In the genomic region with DNA sequence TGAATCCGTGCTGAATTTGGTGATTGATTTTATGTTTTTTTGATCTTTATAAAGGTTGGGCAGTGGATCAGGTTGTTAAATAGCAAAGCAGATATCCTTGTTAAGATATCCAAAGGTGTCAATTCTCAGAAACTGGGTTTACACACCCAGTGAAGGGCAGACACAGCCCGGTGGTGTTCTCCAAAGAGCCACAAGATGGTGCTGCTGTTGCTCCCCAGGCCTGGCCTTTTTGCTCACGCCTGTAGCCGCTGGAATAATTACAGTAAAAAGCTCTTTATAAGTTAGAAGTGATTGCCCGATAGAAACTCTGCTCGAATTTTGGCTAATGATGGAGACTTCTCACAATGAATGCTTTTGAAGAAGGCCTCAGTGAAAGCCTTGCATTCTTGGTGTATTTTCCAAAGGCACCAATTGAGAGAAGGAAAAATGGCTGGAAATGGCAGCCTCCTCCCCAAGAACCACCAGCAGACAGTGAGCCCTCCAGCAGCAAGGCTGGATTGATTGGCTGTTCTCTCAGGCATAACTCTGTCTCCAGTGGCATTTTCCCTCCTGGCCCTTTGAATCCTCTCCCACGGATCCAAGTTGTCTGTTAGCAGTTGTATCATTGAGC, we compare ENCODE assay signal across 9 cellular contexts.
DNase-seq lines count a peak whose midpoint lies in the region; ATAC-seq, FAIRE-seq and TF ChIP-seq lines count a peak whose summit lies in the region.
"Had no signal": no experiment of that assay in that cellular context is flagged by ENCODE, and none has a peak within 500 bp of the region (broad histone marks: within the 10 kb centered on the region; RNA-seq: fewer than 3 reads in every experiment).

No MANE protein-coding gene starts in this region.

- CTCF ChIA-PET in K562 (lab: Yijun Ruan, JAX; ENCODE audit: low intra/inter-chr PET ratio) = no interaction called here

- peak; percentile 81 for FAIRE-seq in K562 (lab: Jason Lieb, UNC)
- FAIRE-seq: colon had no signal

- no peaks in the 10 kb centered on the region for H3K4me1 ChIP-seq in Karpas-422 (ENCODE audit: low read length)
- H3K4me1 ChIP-seq in K562 (replicated peaks in 1 of 2; ENCODE audit: control insufficient read depth in 2 of 2, insufficient read depth in 2 of 2, low read length in 2 of 2) = no peaks in the 10 kb centered on the region; a peak in 1 of 5 replicates

- H3K4me2 ChIP-seq in Karpas-422 (ENCODE audit: low read depth, low read length, poor library complexity, severe bottlenecking) (no peak overlapping the region), K562 (ENCODE audit: insufficient read depth, low read length) (no peak overlapping the region)

- H3K79me2 ChIP-seq in Karpas-422 (ENCODE audit: low read length) = no peaks in the 10 kb centered on the region
- H3K79me2 ChIP-seq in K562 (ENCODE audit: control insufficient read depth, insufficient read depth, low read length) = no peaks in the 10 kb centered on the region

- no peak for TF ChIP-seq POLR2A in K562 (conservative IDR thresholded peaks at IDR 0.05)

- TF ChIP-seq CTCF in K562 (IDR thresholded peaks at IDR 0.05 in 2 of 3, conservative IDR thresholded peaks at IDR 0.05 in 1 of 3; ENCODE audit: insufficient read depth in 2 of 3, low read depth in 1 of 3, low read length in 3 of 3) = peak; percentile 85 to 94 (median 93)

- no peaks in the 10 kb centered on the region for H3K9me2 ChIP-seq in Karpas-422 (replicated peaks; ENCODE audit: insufficient read depth, low read length)

- peak; percentile 80 to 85 for TF ChIP-seq RAD21 in K562 (CRISPR knock-in tag; conservative IDR thresholded peaks at IDR 0.05 in 1 of 2, IDR thresholded peaks at IDR 0.05 in 1 of 2)

- in situ Hi-C loops in K562 (cut with MboI) = no loop called here

- no peak overlapping the region for H3K9ac ChIP-seq in Karpas-422 (ENCODE audit: low read length)
- no peak overlapping the region for H3K9ac ChIP-seq in K562 (ENCODE audit: insufficient read depth in 1 of 2, low read depth in 2 of 2, low read length in 2 of 2)

- no peak for TF ChIP-seq EP300 in K562 (IDR thresholded peaks at IDR 0.05; ENCODE audit: low read length)

- H3K9me3 ChIP-seq in Karpas-422 (ENCODE audit: low read length) (no peaks in the 10 kb centered on the region), K562 (replicated peaks; ENCODE audit: control insufficient read depth, insufficient read depth, low read depth, low read length) (peaks cover 4% of the 10 kb centered on the region; the same call in 1 of the 2 replicates)

- DNase-seq in SIG-M5 treated with dmso at 0.1 percent for 504 hours (lab: John Stamatoyannopoulos, UW; ENCODE audit: unreplicated experiment) = peak; percentile 46
- DNase-seq in SIG-M5 (lab: John Stamatoyannopoulos, UW) = no peak
- DNase-seq in Karpas-422 = peak; percentile 86
- peak; percentile 71 for DNase-seq in RKO (ENCODE audit: low spot score)
- peak; percentile 57 to 79 (median 64) for DNase-seq in K562 (ENCODE audit: extremely low read depth in 1 of 4, low spot score in 3 of 4)
- DNase-seq in islet precursor cell = peak; percentile 77
- DNase-seq in stimulated activated CD4-positive, alpha-beta T cell treated with anti-CD3 and anti-CD28 coated beads, Interleukin-2, amount 100 ng/mL, for 24 hours = peak; percentile 41 to 54

- 5% methylated on average over 7 of the region's 7 CpGs for WGBS in K562 (ENCODE audit: insufficient coverage, low coverage, missing lambda C conversion rate)

- no peak overlapping the region for H3K4me3 ChIP-seq in Karpas-422 (ENCODE audit: low read length)
- H3K4me3 ChIP-seq in K562 = no peak overlapping the region

- H3K27me3 ChIP-seq in Karpas-422 (ENCODE audit: low read length) (no peaks in the 10 kb centered on the region), K562 (ENCODE audit: control insufficient read depth in 2 of 2, insufficient read depth in 2 of 2, low read length in 2 of 2) (no peaks in the 10 kb centered on the region)

- ATAC-seq in K562 (peak; percentile 97), GM18519 (IDR thresholded peaks at IDR 0.05; ENCODE audit: low FRiP score, unreplicated experiment) (no peak)

- no peaks in the 10 kb centered on the region for H4K20me1 ChIP-seq in Karpas-422 (ENCODE audit: insufficient read depth, low read depth, low read length)
- H4K20me1 ChIP-seq in K562 (replicated peaks; ENCODE audit: control insufficient read depth, insufficient read depth, low read length) = no peaks in the 10 kb centered on the region

- no TSS peak for BruUV-seq in K562 (replicated peaks; lab: Mats Ljungman, UMichigan)

- POLR2A ChIA-PET in K562 (lab: Yijun Ruan, JAX) = interaction anchor here (0.8 to 1.0 kb wide), 2 partner anchors 10 to 23 kb away, joined by 4 read pairs; no protein-coding TSS in a partner anchor

- H3K36me3 ChIP-seq in Karpas-422 (ENCODE audit: insufficient read depth, low read length) = no peaks in the 10 kb centered on the region
- H3K36me3 ChIP-seq in K562 (ENCODE audit: control insufficient read depth, insufficient read depth, low read length) = no peaks in the 10 kb centered on the region

- no peaks in the 10 kb centered on the region for H3K9me1 ChIP-seq in K562 (ENCODE audit: control insufficient read depth, insufficient read depth, low read length)

- H3K27ac ChIP-seq in Karpas-422 (ENCODE audit: low read length) (no peak overlapping the region), K562 (ENCODE audit: extremely low read depth, low read depth, low read length) (no peak overlapping the region)

- intact Hi-C loops in K562 (cut with micrococcal nuclease) = loop anchor here (2.0 to 5.0 kb wide), 4 partner anchors 40 to 396 kb away; partner anchors contain the start of gene LPIN3

- H2AFZ ChIP-seq in Karpas-422 (ENCODE audit: low read length) (no peak overlapping the region), K562 (ENCODE audit: low read depth, low read length) (peak overlapping the region; percentile 71)

TF ChIP-seq in K562, 482 proteins besides CTCF, POLR2A, EP300 and RAD21:
- TF ChIP-seq JUND (IDR thresholded peaks at IDR 0.05; ENCODE audit: borderline replicate concordance, low read depth, low read length) (0 out of 2 replicates have a peak, but pooled peaks have one; percentile 27), JUND (tag; IDR thresholded peaks at IDR 0.05; ENCODE audit: borderline replicate concordance, low read depth, low read length) (no peak), RCOR1 (IDR thresholded peaks at IDR 0.05; ENCODE audit: borderline replicate concordance in 1 of 2, low read depth in 2 of 2, low read length in 2 of 2) (0 out of 4 replicates have a peak, but pooled peaks of 1 of the 2 experiments have one; percentile 28), JUN (IDR thresholded peaks at IDR 0.05; ENCODE audit: borderline replicate concordance, low read depth, low read length) (0 out of 2 replicates have a peak, but pooled peaks have one; percentile 27), JUN (CRISPR knock-in tag; IDR thresholded peaks at IDR 0.05; ENCODE audit: borderline replicate concordance) (no peak), LCOR (CRISPR knock-in tag; IDR thresholded peaks at IDR 0.05) (no peak), HCFC1 (IDR thresholded peaks at IDR 0.05; ENCODE audit: low read depth, low read length) (0 out of 2 replicates have a peak, but pooled peaks have one; percentile 22), KLF16 (IDR thresholded peaks at IDR 0.05) (peak; percentile 45; the same call in 1 of the 2 replicates), YY1 (IDR thresholded peaks at IDR 0.05; ENCODE audit: borderline replicate concordance in 1 of 3, control insufficient read depth in 1 of 3, extremely low read depth in 1 of 3, insufficient read depth in 3 of 3, insufficient read length in 1 of 3, insufficient replicate concordance in 2 of 3, low read depth in 1 of 3, low read length in 2 of 3) (peak in 1 of 3 experiments; percentile 23), NRF1 (conservative IDR thresholded peaks at IDR 0.05 in 1 of 2, IDR thresholded peaks at IDR 0.05 in 1 of 2) (no peak), EGR1 (conservative IDR thresholded peaks at IDR 0.05) (no peak), SMC3 (conservative IDR thresholded peaks at IDR 0.05; ENCODE audit: insufficient read depth, low read depth, low read length) (peak; percentile 78), CREM (IDR thresholded peaks at IDR 0.05; ENCODE audit: low read depth) (peak; percentile 8; the same call in 1 of the 2 replicates)
- TF ChIP-seq, protein P1, sequence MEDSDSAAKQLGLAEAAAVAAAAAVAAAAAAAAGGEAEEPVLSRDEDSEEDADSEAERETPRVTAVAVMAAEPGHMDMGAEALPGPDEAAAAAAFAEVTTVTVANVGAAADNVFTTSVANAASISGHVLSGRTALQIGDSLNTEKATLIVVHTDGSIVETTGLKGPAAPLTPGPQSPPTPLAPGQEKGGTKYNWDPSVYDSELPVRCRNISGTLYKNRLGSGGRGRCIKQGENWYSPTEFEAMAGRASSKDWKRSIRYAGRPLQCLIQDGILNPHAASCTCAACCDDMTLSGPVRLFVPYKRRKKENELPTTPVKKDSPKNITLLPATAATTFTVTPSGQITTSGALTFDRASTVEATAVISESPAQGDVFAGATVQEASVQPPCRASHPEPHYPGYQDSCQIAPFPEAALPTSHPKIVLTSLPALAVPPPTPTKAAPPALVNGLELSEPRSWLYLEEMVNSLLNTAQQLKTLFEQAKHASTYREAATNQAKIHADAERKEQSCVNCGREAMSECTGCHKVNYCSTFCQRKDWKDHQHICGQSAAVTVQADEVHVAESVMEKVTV (CRISPR knock-in tag; IDR thresholded peaks at IDR 0.05) = peak; percentile 63
